25 cellular contexts compared by ENCODE assay signal in genomic region chr1:56150441-56151215, GRCh38.
"Had no signal": no experiment of that assay in that cellular context is flagged by ENCODE, and none has a peak within 500 bp of the region (broad histone marks: within the 10 kb centered on the region; RNA-seq: fewer than 3 reads in every experiment).

No MANE protein-coding gene starts in this region.

- H3K36me3 Mint-ChIP-seq: activated CD4-positive, alpha-beta memory T cell treated with anti-CD3 and anti-CD28 coated beads for 36 hours; activated naive CD4-positive, alpha-beta T cell treated with anti-CD3 and anti-CD28 coated beads, Interleukin-2, amount 10 ng/mL, durations not matched to agents 7 days and 5 days; activated naive CD8-positive, alpha-beta T cell treated with anti-CD3 and anti-CD28 coated beads for 36 hours; T-cell had no signal

- H3K4me1 Mint-ChIP-seq: activated CD4-positive, alpha-beta T cell treated with anti-CD3 and anti-CD28 coated beads, Interleukin-2, amount 10 ng/mL, durations not matched to agents 7 days and 5 days; activated naive CD4-positive, alpha-beta T cell treated with anti-CD3 and anti-CD28 coated beads, Interleukin-2, amount 10 ng/mL, durations not matched to agents 7 days and 5 days; activated naive CD8-positive, alpha-beta T cell treated with anti-CD3 and anti-CD28 coated beads for 36 hours; T-cell had no signal

- H3K36me3 ChIP-seq: MG63 had no signal

- H3K9me3 Mint-ChIP-seq: activated CD4-positive, alpha-beta memory T cell treated with anti-CD3 and anti-CD28 coated beads for 36 hours; activated CD4-positive, alpha-beta T cell treated with anti-CD3 and anti-CD28 coated beads, Interleukin-2, amount 10 ng/mL, durations not matched to agents 7 days and 5 days; activated naive CD4-positive, alpha-beta T cell treated with anti-CD3 and anti-CD28 coated beads, Interleukin-2, amount 10 ng/mL, durations not matched to agents 7 days and 5 days; activated naive CD8-positive, alpha-beta T cell treated with anti-CD3 and anti-CD28 coated beads for 36 hours; activated T-cell treated with anti-CD3 and anti-CD28 coated beads, Interleukin-2, amount 50 U/mL, for 72 hours; activated T-helper 2 cell treated with anti-CD3 and anti-CD28 coated beads, Interferon-gamma antibody, Interleukin-2, Interleukin-4, amounts not matched to agents 10 μg/mL and 5 μg/mL and 100 μg/mL, durations not matched to agents 14 hours and 24 hours and 36 hours; T-cell had no signal

- H3K27ac Mint-ChIP-seq: activated CD4-positive, alpha-beta memory T cell treated with anti-CD3 and anti-CD28 coated beads for 36 hours; activated CD4-positive, alpha-beta T cell treated with anti-CD3 and anti-CD28 coated beads, Interleukin-2, amount 10 ng/mL, durations not matched to agents 7 days and 5 days; activated naive CD4-positive, alpha-beta T cell treated with anti-CD3 and anti-CD28 coated beads, Interleukin-2, amount 10 ng/mL, durations not matched to agents 7 days and 5 days; activated naive CD8-positive, alpha-beta T cell treated with anti-CD3 and anti-CD28 coated beads for 36 hours; activated T-cell treated with anti-CD3 and anti-CD28 coated beads, Interleukin-2, amount 50 U/mL, for 72 hours; activated T-helper 2 cell treated with anti-CD3 and anti-CD28 coated beads, Interferon-gamma antibody, Interleukin-2, Interleukin-4, amounts not matched to agents 10 μg/mL and 5 μg/mL and 100 μg/mL, durations not matched to agents 14 hours and 24 hours and 36 hours; T-cell had no signal

- H3K27ac ChIP-seq: SK-N-MC, VCaP had no signal

- H3K4me3 Mint-ChIP-seq: activated CD4-positive, alpha-beta memory T cell treated with anti-CD3 and anti-CD28 coated beads for 36 hours; activated CD4-positive, alpha-beta T cell treated with anti-CD3 and anti-CD28 coated beads, Interleukin-2, amount 10 ng/mL, durations not matched to agents 7 days and 5 days; activated naive CD4-positive, alpha-beta T cell treated with anti-CD3 and anti-CD28 coated beads, Interleukin-2, amount 10 ng/mL, durations not matched to agents 7 days and 5 days; activated naive CD8-positive, alpha-beta T cell treated with anti-CD3 and anti-CD28 coated beads for 36 hours; activated T-cell treated with anti-CD3 and anti-CD28 coated beads, Interleukin-2, amount 50 U/mL, for 72 hours; T-cell had no signal

- DNase-seq: activated CD4-positive, alpha-beta memory T cell treated with anti-CD3 and anti-CD28 coated beads for 36 hours; activated CD4-positive, alpha-beta T cell treated with anti-CD3 and anti-CD28 coated beads, Interleukin-2, amount 10 ng/mL, durations not matched to agents 7 days and 5 days; activated CD4-positive, CD25-positive, alpha-beta regulatory T cell; activated gamma-delta T cell treated with Interleukin-2 at 50 U/mL for 16 hours; activated naive CD4-positive, alpha-beta T cell treated with anti-CD3 and anti-CD28 coated beads, Interleukin-2, amount 10 ng/mL, durations not matched to agents 7 days and 5 days; activated naive CD8-positive, alpha-beta T cell treated with anti-CD3 and anti-CD28 coated beads for 36 hours; activated T-cell treated with anti-CD3 and anti-CD28 coated beads for 4 hours; activated T-cell treated with anti-CD3 and anti-CD28 coated beads, Interleukin-2, amount 50 U/mL, for 72 hours; MG63; MV-4-11; NCI-H1092 treated with DMSO at 0.1 percent for 48 hours; NCI-H1417 treated with DMSO at 0.1 percent for 48 hours; NCI-H1694 treated with DMSO at 0.1 percent for 48 hours; NCI-H2081; NCI-H510A treated with DMSO at 0.1 percent for 48 hours; NCI-H69; NK-92 treated with Interleukin-12 subunit alpha and Interleukin-12 subunit beta, amount 100 ng/mL, for 24 hours; OCI-M1; RPMI8226; SHP77 treated with DMSO at 0.1 percent for 48 hours; T-cell had no signal

- H3K4me3 ChIP-seq: MG63, SK-N-MC had no signal

- H3K9me3 ChIP-seq: MG63 had no signal

- H3K27me3 ChIP-seq: MG63 had no signal

- H3K27me3 Mint-ChIP-seq: activated CD4-positive, alpha-beta T cell treated with anti-CD3 and anti-CD28 coated beads, Interleukin-2, amount 10 ng/mL, durations not matched to agents 7 days and 5 days; activated naive CD4-positive, alpha-beta T cell treated with anti-CD3 and anti-CD28 coated beads, Interleukin-2, amount 10 ng/mL, durations not matched to agents 7 days and 5 days; T-cell had no signal

- ATAC-seq: activated T-cell treated with anti-CD3 and anti-CD28 coated beads, Interleukin-2, amount 50 U/mL, for 72 hours; Panc1; T-cell had no signal
